15 cellular contexts compared by ENCODE assay signal in genomic region chr4:104472766-104473165, GRCh38. TPM values are rescaled to one million over a fixed set of nuclear protein-coding genes. Genes with fewer than 3 reads are reported as not detected.
"Had no signal": no experiment of that assay in that cellular context is flagged by ENCODE, and none has a peak within 500 bp of the region (broad histone marks: within the 10 kb centered on the region; RNA-seq: fewer than 3 reads in every experiment).

No MANE protein-coding gene starts in this region.

- H3K9me3 ChIP-seq: heart left ventricle, right atrium auricular region had no signal

- H3K27me3 ChIP-seq: heart left ventricle, right atrium auricular region had no signal

- H3K36me3 ChIP-seq: heart left ventricle, right atrium auricular region had no signal

- DNase-seq: effector memory CD4-positive, alpha-beta T cell; heart left ventricle; hippocampal formation; kidney glomerular epithelial cell; naive thymus-derived CD4-positive, alpha-beta T cell; nephron progenitor cell; posterior cingulate gyrus; small intestine; stimulated activated CD4-positive, alpha-beta T cell treated with anti-CD3 and anti-CD28 coated beads, Interleukin-12 subunit alpha, Interleukin-12 subunit beta, amount 100 ng/mL, for 4 hours; stimulated activated naive CD4-positive, alpha-beta T cell treated with Interleukin-2 at 50 U/mL for 16 hours; trophoblast cell had no signal

- H3K4me1 ChIP-seq: heart left ventricle, right atrium auricular region had no signal

- H3K4me3 ChIP-seq: heart left ventricle, right atrium auricular region had no signal

- H3K27ac ChIP-seq: heart left ventricle, right atrium auricular region had no signal

- ATAC-seq: esophagus mucosa; heart left ventricle; naive thymus-derived CD4-positive, alpha-beta T cell had no signal

RNA-seq across cellular contexts. Expression of gene CXXC4, which starts 21.9 kb away (rescaled TPM):
- total RNA-seq: lung microvascular endothelial cell, osteocyte had no signal
